ENCODE assay signal across 8 cellular contexts in the genomic region with DNA sequence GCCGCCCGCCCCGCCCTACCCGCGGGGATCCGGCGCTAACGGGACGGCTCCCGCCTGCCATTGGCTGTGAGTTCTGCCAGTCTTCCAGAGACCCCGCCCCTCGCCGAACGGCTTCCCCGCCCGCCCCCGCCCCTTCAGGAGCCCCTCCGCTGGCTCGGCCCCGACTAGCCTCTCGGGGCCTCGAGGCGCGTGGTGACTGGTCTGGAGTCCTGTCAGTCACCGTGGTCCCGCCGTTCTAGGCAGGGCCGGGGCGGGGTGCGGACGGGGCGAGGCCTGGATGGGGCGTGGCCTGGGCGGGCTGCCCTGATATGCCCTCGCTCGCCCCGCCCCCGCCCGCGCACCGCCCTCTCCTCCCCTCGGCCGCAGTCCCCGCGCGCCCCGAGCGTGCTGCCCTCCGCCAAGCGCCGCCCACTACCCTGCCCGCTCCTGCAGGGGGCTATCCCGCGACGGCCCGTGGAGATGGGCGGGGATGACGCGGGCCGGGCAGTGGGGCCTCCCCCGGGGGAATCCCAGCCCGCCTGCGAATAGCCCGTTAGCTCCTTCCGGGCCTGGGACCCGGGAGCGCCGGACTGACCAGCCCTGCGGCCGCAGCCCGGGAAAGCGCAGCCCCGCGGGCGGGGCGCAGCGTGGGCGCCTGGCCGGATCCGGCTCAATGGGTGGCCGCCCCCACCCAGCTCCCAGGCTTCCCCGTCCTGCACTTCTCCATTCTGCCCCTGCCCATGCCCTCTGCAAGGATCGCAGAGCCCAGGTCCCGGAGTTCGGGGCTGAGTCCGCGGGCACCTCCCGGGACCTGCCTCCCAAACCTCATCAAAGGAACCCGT. TPM values are rescaled to one million over a fixed set of nuclear protein-coding genes. Genes with fewer than 3 reads are reported as not detected.
A peak's percentile ranks its signal among the peaks of the same experiment; 100 is the strongest.
DNase-seq lines count a peak whose midpoint lies in the region; ATAC-seq and TF ChIP-seq lines count a peak whose summit lies in the region.

No MANE protein-coding gene starts in this region.

- H3K27me3 Mint-ChIP-seq in WTC11 (ENCODE audit: low read depth), result peaks cover 32% of the 10 kb centered on the region

- intact Hi-C loops in spleen (cut with DNase I; ENCODE audit: low total_unique reads), result loop anchor here (10.0 kb wide), 1 partner anchor 74 kb away; no protein-coding TSS in a partner anchor

- H3K36me3 ChIP-seq in spleen, result no peaks in the 10 kb centered on the region

- CTCF ChIA-PET in WTC11 (lab: Charles Lee), result interaction anchor here (0.6 to 3.3 kb wide), 7 partner anchors 11 to 27 kb away, joined by 3 to 19 read pairs (median 3); no protein-coding TSS in a partner anchor

- ATAC-seq in GM19025 (IDR thresholded peaks at IDR 0.05; ENCODE audit: low read depth, unreplicated experiment) (peak; percentile 93), HG03196 (IDR thresholded peaks at IDR 0.05; ENCODE audit: unreplicated experiment) (peak; percentile 87), WTC11 (peak; percentile 98)

- H3K9me3 Mint-ChIP-seq in WTC11, result no peaks in the 10 kb centered on the region

- no peak for TF ChIP-seq POLR2A in spleen (IDR thresholded peaks at IDR 0.05)

- H3K4me1 ChIP-seq in spleen, result peaks cover 15 to 58% (median 42%) of the 10 kb centered on the region in 6 donors

- H3K4me3 Mint-ChIP-seq in WTC11, result peak overlapping the region; percentile 95

- H3K4me1 Mint-ChIP-seq in WTC11, result peaks cover 27% of the 10 kb centered on the region

- H3K9me3 ChIP-seq in spleen, result no peaks in the 10 kb centered on the region

- TF ChIP-seq CTCF in AG09309 (IDR thresholded peaks at IDR 0.05; ENCODE audit: control insufficient read depth, insufficient read depth, low read depth, low read length, missing control alignments), result no peak
- TF ChIP-seq CTCF in WTC11 (IDR thresholded peaks at IDR 0.05), result no peak
- no peak for TF ChIP-seq CTCF in cardiac fibroblast (IDR thresholded peaks at IDR 0.05; ENCODE audit: low read depth, low read length)
- peak in 8 of 11 experiments; percentile 33 to 66 (median 53) for TF ChIP-seq CTCF in spleen (IDR thresholded peaks at IDR 0.05 in 8 of 11, conservative IDR thresholded peaks at IDR 0.05 in 3 of 11)

- 0 to 2% (median 0%) methylated on average over 12 to 89 of the region's 89 CpGs for WGBS in spleen, 5 donors

- H3K4me3 ChIP-seq in AG09309 (ENCODE audit: control insufficient read depth, low read depth, low read length) (peak overlapping the region; percentile 85), cardiac fibroblast (replicated peaks in 1 of 2; ENCODE audit: low read depth in 2 of 2, low read length in 2 of 2) (peak overlapping the region; percentile 94 to 95), spleen (peak overlapping the region; percentile 88 to 100 (median 94))

- H3K27me3 ChIP-seq in spleen (replicated peaks in 1 of 7), result no peaks in the 10 kb centered on the region

- peak overlapping the region; percentile 88 to 96 (median 92) for H3K27ac ChIP-seq in spleen

- peak overlapping the region; percentile 95 for H3K27ac Mint-ChIP-seq in WTC11

- POLR2A ChIA-PET in WTC11 (lab: Charles Lee), result interaction anchor here (0.6 to 1.3 kb wide), 2 partner anchors 89 to 292 kb away, joined by 3 to 5 read pairs; no protein-coding TSS in a partner anchor

- peak; percentile 94 for DNase-seq in AG09309 (ENCODE audit: low read depth)
- DNase-seq in NCI-H2227 treated with DMSO at 0.1 percent for 48 hours (lab: John Stamatoyannopoulos, UW), result peak; percentile 97
- peak; percentile 100 for DNase-seq in WTC11 (ENCODE audit: low spot score)
- peak; percentile 98 to 100 for DNase-seq in cardiac fibroblast (ENCODE audit: low read depth in 2 of 2)
- peak; percentile 99 for DNase-seq in iris pigment epithelial cell (ENCODE audit: low read depth)
- DNase-seq in spleen, result peak; percentile 100

- no peaks in the 10 kb centered on the region for H3K36me3 Mint-ChIP-seq in WTC11

TF ChIP-seq in WTC11, 78 proteins besides CTCF, POLR2A, EP300 and RAD21 (continues in another document):
- TF ChIP-seq, protein P1, sequence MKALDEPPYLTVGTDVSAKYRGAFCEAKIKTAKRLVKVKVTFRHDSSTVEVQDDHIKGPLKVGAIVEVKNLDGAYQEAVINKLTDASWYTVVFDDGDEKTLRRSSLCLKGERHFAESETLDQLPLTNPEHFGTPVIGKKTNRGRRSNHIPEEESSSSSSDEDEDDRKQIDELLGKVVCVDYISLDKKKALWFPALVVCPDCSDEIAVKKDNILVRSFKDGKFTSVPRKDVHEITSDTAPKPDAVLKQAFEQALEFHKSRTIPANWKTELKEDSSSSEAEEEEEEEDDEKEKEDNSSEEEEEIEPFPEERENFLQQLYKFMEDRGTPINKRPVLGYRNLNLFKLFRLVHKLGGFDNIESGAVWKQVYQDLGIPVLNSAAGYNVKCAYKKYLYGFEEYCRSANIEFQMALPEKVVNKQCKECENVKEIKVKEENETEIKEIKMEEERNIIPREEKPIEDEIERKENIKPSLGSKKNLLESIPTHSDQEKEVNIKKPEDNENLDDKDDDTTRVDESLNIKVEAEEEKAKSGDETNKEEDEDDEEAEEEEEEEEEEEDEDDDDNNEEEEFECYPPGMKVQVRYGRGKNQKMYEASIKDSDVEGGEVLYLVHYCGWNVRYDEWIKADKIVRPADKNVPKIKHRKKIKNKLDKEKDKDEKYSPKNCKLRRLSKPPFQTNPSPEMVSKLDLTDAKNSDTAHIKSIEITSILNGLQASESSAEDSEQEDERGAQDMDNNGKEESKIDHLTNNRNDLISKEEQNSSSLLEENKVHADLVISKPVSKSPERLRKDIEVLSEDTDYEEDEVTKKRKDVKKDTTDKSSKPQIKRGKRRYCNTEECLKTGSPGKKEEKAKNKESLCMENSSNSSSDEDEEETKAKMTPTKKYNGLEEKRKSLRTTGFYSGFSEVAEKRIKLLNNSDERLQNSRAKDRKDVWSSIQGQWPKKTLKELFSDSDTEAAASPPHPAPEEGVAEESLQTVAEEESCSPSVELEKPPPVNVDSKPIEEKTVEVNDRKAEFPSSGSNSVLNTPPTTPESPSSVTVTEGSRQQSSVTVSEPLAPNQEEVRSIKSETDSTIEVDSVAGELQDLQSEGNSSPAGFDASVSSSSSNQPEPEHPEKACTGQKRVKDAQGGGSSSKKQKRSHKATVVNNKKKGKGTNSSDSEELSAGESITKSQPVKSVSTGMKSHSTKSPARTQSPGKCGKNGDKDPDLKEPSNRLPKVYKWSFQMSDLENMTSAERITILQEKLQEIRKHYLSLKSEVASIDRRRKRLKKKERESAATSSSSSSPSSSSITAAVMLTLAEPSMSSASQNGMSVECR (CRISPR knock-in tag; IDR thresholded peaks at IDR 0.05; ENCODE audit: borderline replicate concordance), result 0 out of 2 replicates have a peak, but pooled peaks have one; percentile 32
- TF ChIP-seq ELF4 (CRISPR knock-in tag; IDR thresholded peaks at IDR 0.05; ENCODE audit: low read depth) (no peak), ZNF396 (CRISPR knock-in tag; IDR thresholded peaks at IDR 0.05; ENCODE audit: borderline replicate concordance) (no peak), FOXP1 (CRISPR knock-in tag; IDR thresholded peaks at IDR 0.05; ENCODE audit: borderline replicate concordance) (no peak), NFYB (CRISPR knock-in tag; conservative IDR thresholded peaks at IDR 0.05; ENCODE audit: low read depth) (peak; percentile 86), MYBL2 (CRISPR knock-in tag; IDR thresholded peaks at IDR 0.05) (peak; percentile 7; the same call in 1 of the 2 replicates), ETV6 (CRISPR knock-in tag; IDR thresholded peaks at IDR 0.05) (peak; percentile 64; the same call in 1 of the 2 replicates), TEAD1 (CRISPR knock-in tag; IDR thresholded peaks at IDR 0.05) (0 out of 2 replicates have a peak, but pooled peaks have one; percentile 5), FOXK1 (CRISPR knock-in tag; IDR thresholded peaks at IDR 0.05) (0 out of 2 replicates have a peak, but pooled peaks have one; percentile 20), SP1 (CRISPR knock-in tag; conservative IDR thresholded peaks at IDR 0.05) (peak; percentile 95)
- TF ChIP-seq, protein P2, sequence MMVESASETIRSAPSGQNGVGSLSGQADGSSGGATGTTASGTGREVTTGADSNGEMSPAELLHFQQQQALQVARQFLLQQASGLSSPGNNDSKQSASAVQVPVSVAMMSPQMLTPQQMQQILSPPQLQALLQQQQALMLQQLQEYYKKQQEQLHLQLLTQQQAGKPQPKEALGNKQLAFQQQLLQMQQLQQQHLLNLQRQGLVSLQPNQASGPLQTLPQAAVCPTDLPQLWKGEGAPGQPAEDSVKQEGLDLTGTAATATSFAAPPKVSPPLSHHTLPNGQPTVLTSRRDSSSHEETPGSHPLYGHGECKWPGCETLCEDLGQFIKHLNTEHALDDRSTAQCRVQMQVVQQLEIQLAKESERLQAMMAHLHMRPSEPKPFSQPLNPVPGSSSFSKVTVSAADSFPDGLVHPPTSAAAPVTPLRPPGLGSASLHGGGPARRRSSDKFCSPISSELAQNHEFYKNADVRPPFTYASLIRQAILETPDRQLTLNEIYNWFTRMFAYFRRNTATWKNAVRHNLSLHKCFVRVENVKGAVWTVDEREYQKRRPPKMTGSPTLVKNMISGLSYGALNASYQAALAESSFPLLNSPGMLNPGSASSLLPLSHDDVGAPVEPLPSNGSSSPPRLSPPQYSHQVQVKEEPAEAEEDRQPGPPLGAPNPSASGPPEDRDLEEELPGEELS (CRISPR knock-in tag; IDR thresholded peaks at IDR 0.05), result peak; percentile 65; the same call in 1 of the 2 replicates
- TF ChIP-seq, protein P3, sequence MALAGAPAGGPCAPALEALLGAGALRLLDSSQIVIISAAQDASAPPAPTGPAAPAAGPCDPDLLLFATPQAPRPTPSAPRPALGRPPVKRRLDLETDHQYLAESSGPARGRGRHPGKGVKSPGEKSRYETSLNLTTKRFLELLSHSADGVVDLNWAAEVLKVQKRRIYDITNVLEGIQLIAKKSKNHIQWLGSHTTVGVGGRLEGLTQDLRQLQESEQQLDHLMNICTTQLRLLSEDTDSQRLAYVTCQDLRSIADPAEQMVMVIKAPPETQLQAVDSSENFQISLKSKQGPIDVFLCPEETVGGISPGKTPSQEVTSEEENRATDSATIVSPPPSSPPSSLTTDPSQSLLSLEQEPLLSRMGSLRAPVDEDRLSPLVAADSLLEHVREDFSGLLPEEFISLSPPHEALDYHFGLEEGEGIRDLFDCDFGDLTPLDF (CRISPR knock-in tag; IDR thresholded peaks at IDR 0.05), result 0 out of 2 replicates have a peak, but pooled peaks have one; percentile 29
- TF ChIP-seq, protein P4, sequence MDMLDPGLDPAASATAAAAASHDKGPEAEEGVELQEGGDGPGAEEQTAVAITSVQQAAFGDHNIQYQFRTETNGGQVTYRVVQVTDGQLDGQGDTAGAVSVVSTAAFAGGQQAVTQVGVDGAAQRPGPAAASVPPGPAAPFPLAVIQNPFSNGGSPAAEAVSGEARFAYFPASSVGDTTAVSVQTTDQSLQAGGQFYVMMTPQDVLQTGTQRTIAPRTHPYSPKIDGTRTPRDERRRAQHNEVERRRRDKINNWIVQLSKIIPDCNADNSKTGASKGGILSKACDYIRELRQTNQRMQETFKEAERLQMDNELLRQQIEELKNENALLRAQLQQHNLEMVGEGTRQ (CRISPR knock-in tag; IDR thresholded peaks at IDR 0.05), result no peak

RNA-seq across cellular contexts. Expression of a gene that starts 0.4 kb away (rescaled TPM):
- total RNA-seq in WTC11 (2021) (75.8 to 86.3 TPM (median 85.0 TPM) in 3 replicates), spleen (10 to 100 TPM; 32.0 to 52.6 (median 43.0) TPM)
- polyA plus RNA-seq in spleen, result 1 to 10 TPM; 3.4 to 6.4 (median 3.6) TPM

RNA-seq across cellular contexts. Expression of a gene that starts 32.8 kb away (rescaled TPM):
- total RNA-seq in WTC11 (2021), result 9.8 to 19.5 TPM (median 18.5 TPM) in 3 replicates
- not detected for total RNA-seq in spleen
- under 1 TPM in 2 of 3 donors, not detected in 1; 0.35 to 0.41 TPM for polyA plus RNA-seq in spleen

Comparison
In these comparisons a context has a peak if more than half of its experiments do, and no peak if none do; other contexts are left out.
1. Peak in every context shown above with its lines: DNase-seq, ATAC-seq, H3K4me3 ChIP-seq and H3K27ac ChIP-seq.
2. CTCF ChIP-seq: peak in spleen (8 of 11); none in AG09309 (single experiment), WTC11 (single experiment) and cardiac fibroblast (single experiment).